ENCODE assay signal across 2 cellular contexts in the genomic region with DNA sequence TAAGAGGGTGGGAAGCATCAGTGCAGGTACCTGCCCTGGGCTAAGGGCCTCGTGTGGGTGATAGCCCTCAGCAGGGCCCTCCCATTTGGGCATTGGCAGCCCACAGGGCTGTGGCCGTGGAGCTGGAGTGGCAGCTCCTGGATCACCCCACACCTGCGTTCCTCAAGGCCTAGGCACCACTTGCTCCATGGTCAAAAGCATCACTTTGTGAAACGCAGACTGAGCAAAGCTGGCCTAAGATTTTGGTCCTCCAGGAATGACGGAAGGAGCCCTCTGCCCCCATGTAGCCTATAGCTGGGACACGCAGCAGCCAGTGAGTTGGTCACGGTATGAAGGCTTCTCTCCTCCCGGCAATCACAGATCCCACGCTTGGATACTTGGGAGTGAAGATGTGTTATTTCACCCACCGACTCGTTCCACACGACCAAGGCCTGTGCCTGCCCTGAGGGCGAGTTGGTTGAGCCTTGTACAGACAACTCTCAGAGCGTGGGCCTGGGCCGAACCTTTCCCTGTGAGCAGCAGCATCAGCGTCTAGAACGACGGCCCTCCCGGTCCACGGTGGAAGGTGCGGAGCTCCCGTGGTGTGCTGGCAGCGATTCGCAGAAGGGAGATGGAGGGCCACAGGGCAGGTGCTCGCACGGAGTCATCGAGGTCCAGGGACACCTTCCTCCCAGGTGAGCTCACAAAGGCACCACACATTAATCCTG.
TF ChIP-seq lines count a peak whose summit lies in the region.

No MANE protein-coding gene starts in this region.

TF ChIP-seq in HCT116, 20 proteins besides CTCF, POLR2A, EP300 and RAD21:
- TF ChIP-seq YY1 (IDR thresholded peaks at IDR 0.05; ENCODE audit: extremely low read depth, insufficient replicate concordance, low read depth, low read length): no peak
- TF ChIP-seq, protein P1, sequence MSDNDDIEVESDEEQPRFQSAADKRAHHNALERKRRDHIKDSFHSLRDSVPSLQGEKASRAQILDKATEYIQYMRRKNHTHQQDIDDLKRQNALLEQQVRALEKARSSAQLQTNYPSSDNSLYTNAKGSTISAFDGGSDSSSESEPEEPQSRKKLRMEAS (IDR thresholded peaks at IDR 0.05): no peak
- no peak for TF ChIP-seq EGR1 (IDR thresholded peaks at IDR 0.05; ENCODE audit: low read depth)
- TF ChIP-seq, protein P2, sequence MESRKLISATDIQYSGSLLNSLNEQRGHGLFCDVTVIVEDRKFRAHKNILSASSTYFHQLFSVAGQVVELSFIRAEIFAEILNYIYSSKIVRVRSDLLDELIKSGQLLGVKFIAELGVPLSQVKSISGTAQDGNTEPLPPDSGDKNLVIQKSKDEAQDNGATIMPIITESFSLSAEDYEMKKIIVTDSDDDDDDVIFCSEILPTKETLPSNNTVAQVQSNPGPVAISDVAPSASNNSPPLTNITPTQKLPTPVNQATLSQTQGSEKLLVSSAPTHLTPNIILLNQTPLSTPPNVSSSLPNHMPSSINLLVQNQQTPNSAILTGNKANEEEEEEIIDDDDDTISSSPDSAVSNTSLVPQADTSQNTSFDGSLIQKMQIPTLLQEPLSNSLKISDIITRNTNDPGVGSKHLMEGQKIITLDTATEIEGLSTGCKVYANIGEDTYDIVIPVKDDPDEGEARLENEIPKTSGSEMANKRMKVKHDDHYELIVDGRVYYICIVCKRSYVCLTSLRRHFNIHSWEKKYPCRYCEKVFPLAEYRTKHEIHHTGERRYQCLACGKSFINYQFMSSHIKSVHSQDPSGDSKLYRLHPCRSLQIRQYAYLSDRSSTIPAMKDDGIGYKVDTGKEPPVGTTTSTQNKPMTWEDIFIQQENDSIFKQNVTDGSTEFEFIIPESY (IDR thresholded peaks at IDR 0.05; ENCODE audit: extremely low read depth, insufficient replicate concordance, low read length): no peak
- no peak for TF ChIP-seq EZH2phosphoT487 (IDR thresholded peaks at IDR 0.05; ENCODE audit: borderline replicate concordance)
- no peak for TF ChIP-seq SRF (IDR thresholded peaks at IDR 0.05; ENCODE audit: low read depth)
- no peak for TF ChIP-seq SP1 (IDR thresholded peaks at IDR 0.05; ENCODE audit: low read depth)
- TF ChIP-seq, protein P3, sequence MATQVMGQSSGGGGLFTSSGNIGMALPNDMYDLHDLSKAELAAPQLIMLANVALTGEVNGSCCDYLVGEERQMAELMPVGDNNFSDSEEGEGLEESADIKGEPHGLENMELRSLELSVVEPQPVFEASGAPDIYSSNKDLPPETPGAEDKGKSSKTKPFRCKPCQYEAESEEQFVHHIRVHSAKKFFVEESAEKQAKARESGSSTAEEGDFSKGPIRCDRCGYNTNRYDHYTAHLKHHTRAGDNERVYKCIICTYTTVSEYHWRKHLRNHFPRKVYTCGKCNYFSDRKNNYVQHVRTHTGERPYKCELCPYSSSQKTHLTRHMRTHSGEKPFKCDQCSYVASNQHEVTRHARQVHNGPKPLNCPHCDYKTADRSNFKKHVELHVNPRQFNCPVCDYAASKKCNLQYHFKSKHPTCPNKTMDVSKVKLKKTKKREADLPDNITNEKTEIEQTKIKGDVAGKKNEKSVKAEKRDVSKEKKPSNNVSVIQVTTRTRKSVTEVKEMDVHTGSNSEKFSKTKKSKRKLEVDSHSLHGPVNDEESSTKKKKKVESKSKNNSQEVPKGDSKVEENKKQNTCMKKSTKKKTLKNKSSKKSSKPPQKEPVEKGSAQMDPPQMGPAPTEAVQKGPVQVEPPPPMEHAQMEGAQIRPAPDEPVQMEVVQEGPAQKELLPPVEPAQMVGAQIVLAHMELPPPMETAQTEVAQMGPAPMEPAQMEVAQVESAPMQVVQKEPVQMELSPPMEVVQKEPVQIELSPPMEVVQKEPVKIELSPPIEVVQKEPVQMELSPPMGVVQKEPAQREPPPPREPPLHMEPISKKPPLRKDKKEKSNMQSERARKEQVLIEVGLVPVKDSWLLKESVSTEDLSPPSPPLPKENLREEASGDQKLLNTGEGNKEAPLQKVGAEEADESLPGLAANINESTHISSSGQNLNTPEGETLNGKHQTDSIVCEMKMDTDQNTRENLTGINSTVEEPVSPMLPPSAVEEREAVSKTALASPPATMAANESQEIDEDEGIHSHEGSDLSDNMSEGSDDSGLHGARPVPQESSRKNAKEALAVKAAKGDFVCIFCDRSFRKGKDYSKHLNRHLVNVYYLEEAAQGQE (IDR thresholded peaks at IDR 0.05; ENCODE audit: low read depth): no peak
- TF ChIP-seq, protein P4, sequence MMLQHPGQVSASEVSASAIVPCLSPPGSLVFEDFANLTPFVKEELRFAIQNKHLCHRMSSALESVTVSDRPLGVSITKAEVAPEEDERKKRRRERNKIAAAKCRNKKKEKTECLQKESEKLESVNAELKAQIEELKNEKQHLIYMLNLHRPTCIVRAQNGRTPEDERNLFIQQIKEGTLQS (IDR thresholded peaks at IDR 0.05): no peak
- TF ChIP-seq JUND (IDR thresholded peaks at IDR 0.05): no peak
- no peak for TF ChIP-seq TCF7L2 (IDR thresholded peaks at IDR 0.05; ENCODE audit: borderline replicate concordance, extremely low read depth, insufficient read depth, insufficient read length)
- no peak for TF ChIP-seq FOSL1 (IDR thresholded peaks at IDR 0.05; ENCODE audit: low read depth)
- TF ChIP-seq ELF1 (IDR thresholded peaks at IDR 0.05; ENCODE audit: borderline replicate concordance, low read depth): no peak
- no peak for TF ChIP-seq ZFX (IDR thresholded peaks at IDR 0.05)
- TF ChIP-seq CEBPB (IDR thresholded peaks at IDR 0.05; ENCODE audit: low read depth): no peak
- TF ChIP-seq CBX3 (IDR thresholded peaks at IDR 0.05; ENCODE audit: low read depth): no peak

TF ChIP-seq in HepG2, 621 proteins besides CTCF, POLR2A, EP300 and RAD21:
- TF ChIP-seq, protein P5, sequence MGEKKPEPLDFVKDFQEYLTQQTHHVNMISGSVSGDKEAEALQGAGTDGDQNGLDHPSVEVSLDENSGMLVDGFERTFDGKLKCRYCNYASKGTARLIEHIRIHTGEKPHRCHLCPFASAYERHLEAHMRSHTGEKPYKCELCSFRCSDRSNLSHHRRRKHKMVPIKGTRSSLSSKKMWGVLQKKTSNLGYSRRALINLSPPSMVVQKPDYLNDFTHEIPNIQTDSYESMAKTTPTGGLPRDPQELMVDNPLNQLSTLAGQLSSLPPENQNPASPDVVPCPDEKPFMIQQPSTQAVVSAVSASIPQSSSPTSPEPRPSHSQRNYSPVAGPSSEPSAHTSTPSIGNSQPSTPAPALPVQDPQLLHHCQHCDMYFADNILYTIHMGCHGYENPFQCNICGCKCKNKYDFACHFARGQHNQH (CRISPR knock-in tag; IDR thresholded peaks at IDR 0.05): no peak
- TF ChIP-seq NFIC (IDR thresholded peaks at IDR 0.05; ENCODE audit: low read length) (no peak), JUND (CRISPR knock-in tag; IDR thresholded peaks at IDR 0.05) (no peak), SRSF9 (IDR thresholded peaks at IDR 0.05; ENCODE audit: borderline replicate concordance, insufficient read depth, low read depth, low read length, poor library complexity, severe bottlenecking) (no peak), ZNF329 (CRISPR knock-in tag; IDR thresholded peaks at IDR 0.05; ENCODE audit: low read depth) (peak; percentile 92), ZBTB1 (CRISPR knock-in tag; IDR thresholded peaks at IDR 0.05; ENCODE audit: borderline replicate concordance) (no peak), ZNF446 (CRISPR knock-in tag; IDR thresholded peaks at IDR 0.05) (no peak), HOXA7 (CRISPR knock-in tag; IDR thresholded peaks at IDR 0.05) (no peak), HDAC2 (CRISPR knock-in tag; IDR thresholded peaks at IDR 0.05) (no peak), NRL (CRISPR knock-in tag; IDR thresholded peaks at IDR 0.05; ENCODE audit: borderline replicate concordance) (0 out of 2 replicates have a peak, but pooled peaks have one; percentile 38)
